ENCODE assay signal across 11 cellular contexts in the genomic region with DNA sequence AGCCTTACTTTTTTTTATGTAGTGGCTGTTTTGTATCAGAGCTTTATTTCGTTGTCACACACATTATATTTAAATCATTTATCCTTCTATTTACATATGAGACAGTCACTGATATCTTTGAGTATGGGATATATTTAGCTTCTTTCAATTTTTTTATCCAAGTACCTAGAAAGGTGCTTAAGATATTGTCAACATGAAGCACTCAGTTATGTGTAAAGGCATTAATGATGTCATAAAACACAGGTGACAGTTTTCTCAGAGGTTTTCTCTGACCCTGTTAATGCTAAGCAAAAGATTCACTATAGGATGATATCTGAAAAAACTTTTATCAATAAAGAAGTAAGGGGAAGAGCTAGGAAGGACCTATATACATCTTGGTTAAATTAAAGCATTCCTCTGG. TPM values are rescaled to one million over a fixed set of nuclear protein-coding genes. Genes with fewer than 3 reads are reported as not detected.
"Had no signal": no experiment of that assay in that cellular context is flagged by ENCODE, and none has a peak within 500 bp of the region (broad histone marks: within the 10 kb centered on the region; RNA-seq: fewer than 3 reads in every experiment).

No MANE protein-coding gene starts in this region.

- H3K27ac Mint-ChIP-seq: GM23338, H9, HFFc6 had no signal

- H3K4me1 Mint-ChIP-seq: GM23338, H9 had no signal

- ATAC-seq: GM23338, HCT116 had no signal

- H3K4me2 ChIP-seq: GM23338 had no signal

- H3K9me3 Mint-ChIP-seq: GM23338, H9 had no signal

- H3K27ac ChIP-seq: GM23248 had no signal

- DNase-seq: GM23248, GOT3, H7, H9, HCEC 1CT, HFFc6 had no signal

- H2AFZ ChIP-seq: GM23248, GM23338 had no signal

- H3K9ac ChIP-seq: GM23248 had no signal

- H3K4me3 ChIP-seq: GM23248, GM23338, HAP-1 had no signal

- H3K9me3 ChIP-seq: HAP-1 had no signal

- H3K4me1 ChIP-seq: HAP-1 had no signal

- FAIRE-seq: H1, H54 had no signal

- H3K36me3 ChIP-seq: HAP-1 had no signal

- H3K4me3 Mint-ChIP-seq: GM23338, H9, HFFc6 had no signal

RNA-seq across cellular contexts. Expression of a gene that starts 23.2 kb away (rescaled TPM):
- total RNA-seq: HFFc6 had no signal
